In the genomic region with DNA sequence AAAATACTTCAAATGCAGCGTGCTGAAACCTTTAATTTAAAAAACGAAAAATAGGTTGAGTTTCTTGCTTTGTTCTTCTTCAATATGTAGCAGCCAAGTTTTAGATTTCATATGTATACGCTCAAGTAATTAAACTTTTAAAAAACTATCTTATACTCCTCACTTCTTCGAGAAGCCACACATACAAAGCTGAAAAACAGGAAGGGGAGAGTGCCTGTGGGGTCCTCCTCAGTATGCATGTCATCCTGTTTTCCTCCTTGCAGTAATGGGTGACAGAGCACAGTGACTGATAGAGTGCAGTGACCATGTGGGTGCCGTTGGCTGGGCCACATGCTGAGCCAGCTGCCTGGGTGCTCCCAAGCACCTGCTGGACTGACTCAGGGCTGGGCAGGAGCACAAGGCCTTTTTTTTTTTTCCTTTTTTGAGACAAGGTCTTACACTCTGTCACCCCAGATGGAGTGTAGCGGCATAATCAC, we compare ENCODE assay signal across 10 cellular contexts. TPM values are rescaled to one million over a fixed set of nuclear protein-coding genes. Genes with fewer than 3 reads are reported as not detected.
A peak's percentile ranks its signal among the peaks of the same experiment; 100 is the strongest.
DNase-seq lines count a peak whose midpoint lies in the region; ATAC-seq, FAIRE-seq and TF ChIP-seq lines count a peak whose summit lies in the region.
"Had no signal": no experiment of that assay in that cellular context is flagged by ENCODE, and none has a peak within 500 bp of the region (broad histone marks: within the 10 kb centered on the region; RNA-seq: fewer than 3 reads in every experiment).

No MANE protein-coding gene starts in this region.

- no peaks in the 10 kb centered on the region for H3K27me3 Mint-ChIP-seq in CD8-positive, alpha-beta memory T cell
- H3K27me3 Mint-ChIP-seq in activated B cell treated with CpG ODN at 0.5 μM for 24 hours, result no peaks in the 10 kb centered on the region

- peak overlapping the region; percentile 66 for H3K27ac ChIP-seq in CD8-positive, alpha-beta memory T cell (ENCODE audit: low read depth, low read length)
- peak overlapping the region; percentile 85 to 94 for H3K27ac ChIP-seq in kidney (ENCODE audit: low read depth in 2 of 2, low read length in 2 of 2)
- no peak overlapping the region for H3K27ac ChIP-seq in MM.1S (ENCODE audit: low read length)
- H3K27ac ChIP-seq: thoracic aorta had no signal

- H3K36me3 ChIP-seq in CD8-positive, alpha-beta memory T cell (ENCODE audit: insufficient read depth, low read length), result no peaks in the 10 kb centered on the region
- H3K36me3 ChIP-seq in kidney (ENCODE audit: control insufficient read depth in 1 of 2, insufficient read depth in 2 of 2, low read length in 2 of 2), result peaks cover 2 to 9% of the 10 kb centered on the region in 2 donors
- no peaks in the 10 kb centered on the region for H3K36me3 ChIP-seq in MM.1S (replicated peaks; ENCODE audit: insufficient read depth, low read length)

- H2AFZ ChIP-seq in MM.1S (ENCODE audit: low read length), result no peak overlapping the region

- H3F3A ChIP-seq in MM.1S (ENCODE audit: insufficient read depth, low read length), result no peaks in the 10 kb centered on the region

- intact Hi-C loops in activated B cell treated with CpG ODN at 0.5 μM for 24 hours (cut with micrococcal nuclease) (loop anchor here (1.0 to 2.0 kb wide), 3 partner anchors 14 to 54 kb away; a partner anchor contains a TSS), kidney (cut with DNase I) (no loop called here)

- TF ChIP-seq CTCF in activated B cell treated with CpG ODN at 0.5 μM for 24 hours (IDR thresholded peaks at IDR 0.05), result no peak
- no peak for TF ChIP-seq CTCF in kidney (IDR thresholded peaks at IDR 0.05; ENCODE audit: borderline replicate concordance, extremely low read depth, insufficient read depth)
- no peak for TF ChIP-seq CTCF in MM.1S (IDR thresholded peaks at IDR 0.05; ENCODE audit: low read length)

- no peaks in the 10 kb centered on the region for H3K79me2 ChIP-seq in MM.1S (ENCODE audit: low read length)

- CTCF ChIA-PET in CD8-positive, alpha-beta memory T cell (lab: Charles Lee), result interaction anchor here (1.2 to 3.6 kb wide), 12 partner anchors 9 to 111 kb away, joined by 3 to 21 read pairs (median 6); a partner anchor contains a TSS
- CTCF ChIA-PET in activated B cell treated with CpG ODN at 0.5 μM for 24 hours (lab: Charles Lee), result no interaction called here

- ATAC-seq in HG02642 (IDR thresholded peaks at IDR 0.05; ENCODE audit: poor library complexity, unreplicated experiment) (peak; percentile 65), activated B cell treated with CpG ODN at 0.5 μM for 24 hours (ENCODE audit: low read depth) (peak; percentile 74), GM21526 (IDR thresholded peaks at IDR 0.05; ENCODE audit: low FRiP score, unreplicated experiment) (no peak)

- peaks cover 9 to 50% (median 17%) of the 10 kb centered on the region in 3 donors for H3K36me3 Mint-ChIP-seq in CD8-positive, alpha-beta memory T cell
- peaks cover 32% of the 10 kb centered on the region for H3K36me3 Mint-ChIP-seq in activated B cell treated with CpG ODN at 0.5 μM for 24 hours (ENCODE audit: low read depth)

- H3K4me1 Mint-ChIP-seq in CD8-positive, alpha-beta memory T cell, result peaks cover 81 to 98% (median 97%) of the 10 kb centered on the region in 3 donors
- peaks cover 75% of the 10 kb centered on the region for H3K4me1 Mint-ChIP-seq in activated B cell treated with CpG ODN at 0.5 μM for 24 hours

- H3K9me3 Mint-ChIP-seq in CD8-positive, alpha-beta memory T cell, result no peaks in the 10 kb centered on the region
- H3K9me3 Mint-ChIP-seq in activated B cell treated with CpG ODN at 0.5 μM for 24 hours, result no peaks in the 10 kb centered on the region

- H3K9ac ChIP-seq in kidney (ENCODE audit: low read length in 2 of 2) (peak overlapping the region in 1 of 2 donors; percentile 57), MM.1S (ENCODE audit: low read length) (no peak overlapping the region)

- no peaks in the 10 kb centered on the region for H4K20me1 ChIP-seq in MM.1S (ENCODE audit: insufficient read depth, low read length)

- peak overlapping the region; percentile 87 to 94 (median 93) for H3K4me3 Mint-ChIP-seq in CD8-positive, alpha-beta memory T cell
- H3K4me3 Mint-ChIP-seq in activated B cell treated with CpG ODN at 0.5 μM for 24 hours, result peak overlapping the region; percentile 88

- POLR2A ChIA-PET in CD8-positive, alpha-beta memory T cell (lab: Charles Lee), result interaction anchor here (0.8 to 2.3 kb wide), 8 partner anchors 13 to 410 kb away, joined by 3 to 19 read pairs (median 8); no protein-coding TSS in a partner anchor
- POLR2A ChIA-PET in activated B cell treated with CpG ODN at 0.5 μM for 24 hours (lab: Charles Lee), result interaction anchor here (0.8 to 3.5 kb wide), 6 partner anchors 11 to 53 kb away, joined by 3 to 34 read pairs (median 4); a partner anchor contains a TSS

- H3K27me3 ChIP-seq in CD8-positive, alpha-beta memory T cell (ENCODE audit: insufficient read depth, low read length, poor library complexity, severe bottlenecking), result no peaks in the 10 kb centered on the region
- H3K27me3 ChIP-seq in MM.1S (replicated peaks; ENCODE audit: insufficient read depth, low read length), result no peaks in the 10 kb centered on the region

- no peak for FAIRE-seq in kidney (lab: Jason Lieb, UNC)
- FAIRE-seq: TTC549 had no signal

- H3K4me1 ChIP-seq in CD8-positive, alpha-beta memory T cell (ENCODE audit: insufficient read depth, low read length), result peaks cover 90% of the 10 kb centered on the region
- peaks cover 6 to 20% of the 10 kb centered on the region in 2 donors for H3K4me1 ChIP-seq in kidney (ENCODE audit: control insufficient read depth in 1 of 2, insufficient read depth in 1 of 2, low read depth in 1 of 2, low read length in 2 of 2)
- H3K4me1 ChIP-seq in MM.1S (ENCODE audit: low read length), result no peaks in the 10 kb centered on the region

- H3K27ac Mint-ChIP-seq in CD8-positive, alpha-beta memory T cell, result peak overlapping the region; percentile 90 to 100 (median 98)
- H3K27ac Mint-ChIP-seq in activated B cell treated with CpG ODN at 0.5 μM for 24 hours, result peak overlapping the region; percentile 89

- no peaks in the 10 kb centered on the region for H3K9me3 ChIP-seq in CD8-positive, alpha-beta memory T cell (ENCODE audit: low read length)
- H3K9me3 ChIP-seq in kidney (ENCODE audit: control insufficient read depth in 1 of 2, low read length in 2 of 2) (no peaks in the 10 kb centered on the region), MM.1S (replicated peaks; ENCODE audit: insufficient read depth, low read length) (no peaks in the 10 kb centered on the region)
- H3K9me3 ChIP-seq: thoracic aorta had no signal

- no peaks in the 10 kb centered on the region for H3K9me2 ChIP-seq in MM.1S (replicated peaks; ENCODE audit: insufficient read depth, low read length)

- no peak overlapping the region for H3K4me2 ChIP-seq in MM.1S (ENCODE audit: low read depth, low read length)

- peak overlapping the region; percentile 75 for H3K4me3 ChIP-seq in CD8-positive, alpha-beta memory T cell (ENCODE audit: low read length)
- H3K4me3 ChIP-seq in kidney (ENCODE audit: low read length in 2 of 2) (peak overlapping the region in 1 of 2 donors; percentile 26), MM.1S (ENCODE audit: low read length) (no peak overlapping the region)
- H3K4me3 ChIP-seq: thoracic aorta had no signal

- peak in 3 of 5 donors; percentile 53 to 73 (median 55) for DNase-seq in CD8-positive, alpha-beta memory T cell
- DNase-seq in activated B cell treated with CpG ODN at 0.5 μM for 24 hours, result no peak
- no peak for DNase-seq in kidney
- DNase-seq in SKM-1 (lab: John Stamatoyannopoulos, UW; ENCODE audit: unreplicated experiment), result no peak
- no peak for DNase-seq in MM.1S
- DNase-seq in foreskin melanocyte, result no peak

RNA-seq across cellular contexts. Expression of a gene that starts 33.3 kb away (rescaled TPM):
- total RNA-seq in CD8-positive, alpha-beta memory T cell, result 10 to 100 TPM; 47.2 to 51.6 TPM
- polyA plus RNA-seq in CD8-positive, alpha-beta memory T cell, result 76.1 TPM
- 20.0 and 24.2 TPM in 2 replicates for total RNA-seq in activated B cell treated with CpG ODN at 0.5 μM for 24 hours
- 56.6 TPM for total RNA-seq in kidney
- 74.4 TPM for polyA plus RNA-seq in kidney (ENCODE audit: insufficient read depth, low read depth, low replicate concordance)

Comparison
In these comparisons a context has a peak if more than half of its experiments do, and no peak if none do; other contexts are left out.
1. DNase-seq: peak in CD8-positive, alpha-beta memory T cell (3 of 5); none in activated B cell treated with CpG ODN at 0.5 μM for 24 hours (single experiment), kidney (single experiment), SKM-1 (single experiment), MM.1S (single experiment) and foreskin melanocyte (single experiment).